Comparison of ENCODE assay signal across 10 cellular contexts in the genomic region with DNA sequence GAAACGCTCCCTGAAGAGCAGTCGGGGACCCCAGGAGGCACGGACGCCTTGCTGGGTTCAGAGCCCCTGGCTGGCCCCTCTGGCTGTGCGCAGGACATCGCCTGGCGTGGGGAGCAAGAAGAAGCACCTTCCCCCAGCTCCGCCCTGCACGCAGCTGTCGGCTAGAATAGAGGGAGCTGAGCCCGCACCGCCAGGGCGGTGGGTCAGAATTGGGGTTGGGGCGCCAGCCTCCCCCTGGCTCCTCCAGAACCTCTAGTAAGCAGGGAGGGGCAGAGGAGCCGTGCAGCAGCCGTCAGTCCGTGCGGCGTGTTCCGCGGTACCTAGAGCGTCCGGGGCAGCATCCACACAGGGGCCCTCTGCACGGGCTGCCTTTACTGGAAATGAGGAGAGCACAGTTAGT. TPM values are rescaled to one million over a fixed set of nuclear protein-coding genes. Genes with fewer than 3 reads are reported as not detected.
"Had no signal": no experiment of that assay in that cellular context is flagged by ENCODE, and none has a peak within 500 bp of the region (broad histone marks: within the 10 kb centered on the region; RNA-seq: fewer than 3 reads in every experiment).

No MANE protein-coding gene starts in this region.

- H3K4me2 ChIP-seq: GM23338 had no signal

- H3K9ac ChIP-seq: GM23248 had no signal

- H3K27ac ChIP-seq: GM23248 had no signal

- H3K4me3 ChIP-seq: GM23248, GM23338, HAP-1 had no signal

- H3K36me3 ChIP-seq: HAP-1 had no signal

- ATAC-seq: GM23338, HCT116 had no signal

- H2AFZ ChIP-seq: GM23248, GM23338 had no signal

- H3K9me3 ChIP-seq: HAP-1 had no signal

- DNase-seq: GM23248, GOT3, H7, H9, HCEC 1CT, HFFc6 had no signal

- H3K4me1 ChIP-seq: HAP-1 had no signal

RNA-seq across cellular contexts. Expression of gene KCNQ2, which starts 53.2 kb away (rescaled TPM):
- total RNA-seq: GM23248, HFFc6 had no signal

RNA-seq across cellular contexts. Expression of gene CHRNA4, which starts 58.1 kb away (rescaled TPM):
- total RNA-seq: GM23248, H4, HFFc6 had no signal
- polyA plus RNA-seq: GM23248 had no signal
